In genomic region chr6:31740397-31741223, GRCh38 we compare ENCODE assay signal across 6 cellular contexts. TPM values are rescaled to one million over a fixed set of nuclear protein-coding genes. Genes with fewer than 3 reads are reported as not detected.
DNase-seq lines count a peak whose midpoint lies in the region; ATAC-seq lines count a peak whose summit lies in the region.

No MANE protein-coding gene starts in this region.

- H3K27me3 ChIP-seq in MG63 (no peaks in the 10 kb centered on the region), esophagus (ENCODE audit: control insufficient read depth in 1 of 2, insufficient read depth in 2 of 2, low read length in 2 of 2) (no peaks in the 10 kb centered on the region)

- H3K9me3 ChIP-seq in MG63, result no peaks in the 10 kb centered on the region
- H3K9me3 ChIP-seq in esophagus (ENCODE audit: control insufficient read depth in 2 of 2, insufficient read depth in 1 of 2, low read depth in 1 of 2, low read length in 1 of 2), result no peaks in the 10 kb centered on the region

- WGBS in esophagus, 2 donors, result 14 to 16% methylated on average over 29 of the region's 29 CpGs

- H3K27ac ChIP-seq in esophagus (ENCODE audit: low read depth in 2 of 2, low read length in 1 of 2) (peak overlapping the region; percentile 78 to 98), skin epidermis (peak overlapping the region; percentile 19 to 96 (median 77))

- peaks cover 3 to 10% of the 10 kb centered on the region in 2 donors for H3K4me1 ChIP-seq in esophagus (ENCODE audit: control insufficient read depth in 2 of 2, insufficient read depth in 2 of 2, low read length in 1 of 2)

- peak overlapping the region; percentile 69 for H3K4me3 ChIP-seq in MG63
- H3K4me3 ChIP-seq in esophagus (ENCODE audit: low read depth in 1 of 2, low read length in 2 of 2), result peak overlapping the region; percentile 74 to 83
- peak overlapping the region; percentile 57 to 80 (median 70) for H3K4me3 ChIP-seq in skin epidermis

- peaks cover 23% of the 10 kb centered on the region for H3K36me3 ChIP-seq in MG63
- no peaks in the 10 kb centered on the region for H3K36me3 ChIP-seq in esophagus (ENCODE audit: control insufficient read depth in 2 of 2, insufficient read depth in 2 of 2, low read length in 1 of 2)

- no peak for ATAC-seq in GM21367 (IDR thresholded peaks at IDR 0.05; ENCODE audit: unreplicated experiment)

- DNase-seq in AML-193 (lab: John Stamatoyannopoulos, UW), result peak; percentile 53 to 73
- DNase-seq in MG63, result no peak
- DNase-seq in Ammon's horn (ENCODE audit: low spot score), result no peak

RNA-seq across cellular contexts. Expression of gene MSH5, which starts 0.8 kb away (rescaled TPM):
- 3.1 and 6.3 TPM in 2 replicates for total RNA-seq in MG63 (2014; rRNA removed; shearing (Covaris generic); ENCODE audit: low replicate concordance)
- polyA plus RNA-seq in esophagus, result 10 to 100 TPM in 1 of 2 donors, 1 to 10 TPM in 1; 6.3 to 15.8 TPM

RNA-seq across cellular contexts. Expression of gene CLIC1, which starts 4.3 kb away (rescaled TPM):
- total RNA-seq in MG63 (2014; rRNA removed; shearing (Covaris generic); ENCODE audit: low replicate concordance), result 571 and 764 TPM in 2 replicates
- 100 to 1,000 TPM; 258 to 412 TPM for polyA plus RNA-seq in esophagus

RNA-seq across cellular contexts. Expression of gene DDAH2, which starts 11.5 kb away (rescaled TPM):
- 24.6 and 31.9 TPM in 2 replicates for total RNA-seq in MG63 (2014; rRNA removed; shearing (Covaris generic); ENCODE audit: low replicate concordance)
- polyA plus RNA-seq in esophagus, result 10 to 100 TPM; 46.5 to 73.3 TPM

RNA-seq across cellular contexts. Expression of gene MPIG6B, which starts 17.4 kb away (rescaled TPM):
- not detected in 2 replicates for total RNA-seq in MG63 (2014; rRNA removed; shearing (Covaris generic); ENCODE audit: low replicate concordance)
- polyA plus RNA-seq in esophagus, result under 1 TPM; 0.49 to 0.88 TPM

RNA-seq across cellular contexts. Expression of gene LY6G6C, which starts 19.1 kb away (rescaled TPM):
- not detected in 2 replicates for total RNA-seq in MG63 (2014; rRNA removed; shearing (Covaris generic); ENCODE audit: low replicate concordance)
- 10 to 100 TPM; 17.2 to 21.9 TPM for polyA plus RNA-seq in esophagus

Comparison
In these comparisons a context has a peak if more than half of its experiments do, and no peak if none do; other contexts are left out.
1. DNase-seq: peak in AML-193 (2 of 2); none in MG63 (single experiment) and Ammon's horn (single experiment).
2. Peak in every context shown above with its lines, with median percentiles within 50 percentile points of each other: H3K4me3 ChIP-seq.